8 cellular contexts compared by ENCODE assay signal in the genomic region with DNA sequence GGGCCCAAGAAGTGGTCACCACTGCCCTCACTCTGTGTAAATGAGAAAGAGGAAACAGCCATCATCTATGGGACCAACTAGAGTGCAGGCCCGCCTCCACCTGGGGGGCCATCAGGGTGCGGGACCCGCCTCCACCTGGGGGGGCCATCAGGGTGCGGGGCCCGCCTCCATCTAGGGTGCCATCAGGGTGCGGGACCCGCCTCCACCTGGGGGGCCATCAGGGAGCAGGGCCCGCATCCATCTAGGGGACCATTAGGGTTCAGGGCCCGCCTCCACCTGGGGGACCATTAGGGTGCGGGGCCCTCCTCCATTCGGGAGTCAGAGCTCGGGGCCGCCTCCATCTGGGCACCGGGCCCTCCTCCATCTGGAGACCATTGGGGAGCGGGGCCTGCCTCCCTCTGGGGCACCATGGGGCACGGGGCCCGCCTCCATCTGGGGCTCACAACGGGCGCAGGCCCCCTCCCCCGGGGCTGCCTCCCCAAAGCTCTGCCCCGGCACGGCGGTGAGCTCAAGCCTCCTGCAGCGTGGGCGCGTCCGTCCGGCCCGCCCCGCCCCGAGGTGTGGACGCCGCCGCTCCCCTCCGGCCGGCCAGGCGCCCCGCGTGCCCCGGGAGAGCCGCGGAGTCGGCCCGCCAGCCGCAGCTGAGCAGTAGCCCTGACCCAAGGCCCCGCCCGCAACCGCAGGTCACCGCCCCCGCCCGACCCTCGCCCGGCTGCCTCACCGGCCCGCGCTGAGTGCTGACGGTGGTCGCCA. TPM values are rescaled to one million over a fixed set of nuclear protein-coding genes. Genes with fewer than 3 reads are reported as not detected.
DNase-seq lines count a peak whose midpoint lies in the region; ATAC-seq and TF ChIP-seq lines count a peak whose summit lies in the region.

No MANE protein-coding gene starts in this region.

- H3K27me3 ChIP-seq in adipocyte (replicated peaks; ENCODE audit: control insufficient read depth, insufficient read depth, low read length) (no peaks in the 10 kb centered on the region), stomach (no peaks in the 10 kb centered on the region)

- peaks cover 55% of the 10 kb centered on the region for H3K4me1 Mint-ChIP-seq in CD14-positive monocyte

- 2 to 14% (median 4%) methylated on average over 7 to 58 of the region's 58 CpGs for WGBS in stomach, 5 donors

- peaks cover 4 to 15% (median 12%) of the 10 kb centered on the region in 7 donors for H3K9me3 Mint-ChIP-seq in CD14-positive monocyte

- TF ChIP-seq POLR2A in stomach (IDR thresholded peaks at IDR 0.05), result no peak

- H3K27me3 Mint-ChIP-seq in CD14-positive monocyte (ENCODE audit: low read depth in 3 of 3), result peaks cover 0 to 4% (median 0%) of the 10 kb centered on the region in 3 donors

- H3K4me1 ChIP-seq in adipocyte (ENCODE audit: control insufficient read depth, insufficient read depth, low read length), result peaks cover 20% of the 10 kb centered on the region
- peaks cover 56 to 66% (median 65%) of the 10 kb centered on the region in 4 donors for H3K4me1 ChIP-seq in stomach

- no peak for TF ChIP-seq EP300 in stomach (IDR thresholded peaks at IDR 0.05)

- peak overlapping the region; percentile 94 to 96 (median 96) for H3K27ac ChIP-seq in stomach

- H3K9ac ChIP-seq in adipocyte (ENCODE audit: low read length), result peak overlapping the region; percentile 95

- peak overlapping the region; percentile 76 to 83 for H3K4me3 Mint-ChIP-seq in CD14-positive monocyte

- intact Hi-C loops in CD14-positive monocyte (cut with micrococcal nuclease), result loop anchor here (1.0 to 5.0 kb wide), 3 partner anchors 27 to 74 kb away; no protein-coding TSS in a partner anchor
- intact Hi-C loops in stomach (cut with DNase I; ENCODE audit: low total_unique reads), result no loop called here

- ATAC-seq in GM19438 (IDR thresholded peaks at IDR 0.05; ENCODE audit: low read depth, unreplicated experiment) (peak; percentile 58), HG03442 (IDR thresholded peaks at IDR 0.05; ENCODE audit: unreplicated experiment) (peak; percentile 42)

- DNase-seq in CD14-positive monocyte (ENCODE audit: low spot score) (no peak), adipocyte (ENCODE audit: low read depth) (peak; percentile 67), iPS-NIHi11 (ENCODE audit: low spot score) (peak; percentile 91), stomach (no peak), EL (no peak), NK-92 (lab: John Stamatoyannopoulos, UW; ENCODE audit: unreplicated experiment) (no peak)

- peaks cover 22 to 47% of the 10 kb centered on the region in 2 donors for H3K36me3 Mint-ChIP-seq in CD14-positive monocyte

- H3K27ac Mint-ChIP-seq in CD14-positive monocyte, result peak overlapping the region in 6 of 7 donors; percentile 45 to 91 (median 80)

- peaks cover 10% of the 10 kb centered on the region for H3K36me3 ChIP-seq in adipocyte (ENCODE audit: control insufficient read depth, insufficient read depth, low read length, severe bottlenecking)
- H3K36me3 ChIP-seq in stomach, result peaks cover 0 to 19% (median 10%) of the 10 kb centered on the region in 4 donors

- H3K9me3 ChIP-seq in adipocyte (ENCODE audit: control insufficient read depth, low read length) (peaks cover 17% of the 10 kb centered on the region), stomach (peaks cover 0 to 6% (median 0%) of the 10 kb centered on the region in 4 donors)

- no peak for TF ChIP-seq CTCF in CD14-positive monocyte (IDR thresholded peaks at IDR 0.05)
- no peak for TF ChIP-seq CTCF in stomach (IDR thresholded peaks at IDR 0.05)

- H3K4me3 ChIP-seq in adipocyte (ENCODE audit: low read length) (peak overlapping the region; percentile 85), stomach (peak overlapping the region; percentile 67 to 97 (median 94))

RNA-seq across cellular contexts. Expression of gene TOLLIP, which starts 0.5 kb away (rescaled TPM):
- polyA plus RNA-seq in CD14-positive monocyte (10 to 100 TPM; 67.9 to 71.7 TPM), stomach (10 to 100 TPM; 23.9 to 29.3 (median 26.9) TPM)
- total RNA-seq in stomach, result 100 to 1,000 TPM in 1 of 5 donors, 10 to 100 TPM in 4; 14.9 to 119 (median 55.4) TPM

Comparison
In these comparisons a context has a peak if more than half of its experiments do, and no peak if none do; other contexts are left out.
1. DNase-seq: peak in adipocyte (single experiment) and iPS-NIHi11 (single experiment); none in CD14-positive monocyte (single experiment), stomach (single experiment), EL (single experiment) and NK-92 (single experiment).